In genomic region chr15:45993508-45993907, GRCh38 we compare ENCODE assay signal across 21 cellular contexts.
DNase-seq lines count a peak whose midpoint lies in the region; ATAC-seq and TF ChIP-seq lines count a peak whose summit lies in the region.
"Had no signal": no experiment of that assay in that cellular context is flagged by ENCODE, and none has a peak within 500 bp of the region (broad histone marks: within the 10 kb centered on the region; RNA-seq: fewer than 3 reads in every experiment).

No MANE protein-coding gene starts in this region.

- H3K79me1 ChIP-seq in H9 (ENCODE audit: insufficient read depth, low read depth, low read length, poor library complexity, severe bottlenecking): no peaks in the 10 kb centered on the region

- H4K5ac ChIP-seq in H9 (ENCODE audit: insufficient read length, low read depth, low read length): no peak overlapping the region

- no peaks in the 10 kb centered on the region for H3K4me1 Mint-ChIP-seq in H9
- no peaks in the 10 kb centered on the region for H3K4me1 Mint-ChIP-seq in activated T-cell treated with anti-CD3 and anti-CD28 coated beads, Interleukin-2, amount 50 U/mL, for 4 hours (ENCODE audit: low read depth)
- H3K4me1 Mint-ChIP-seq: CD4-positive, alpha-beta memory T cell had no signal

- TF ChIP-seq CTCF in heart right ventricle (IDR thresholded peaks at IDR 0.05) (no peak), H9 (conservative IDR thresholded peaks at IDR 0.05) (no peak)

- H3K14ac ChIP-seq in H9 (ENCODE audit: insufficient read depth, low read length): no peak overlapping the region

- H3K36me3 Mint-ChIP-seq in H9 (ENCODE audit: insufficient read depth in 1 of 3, low read depth in 3 of 3): peaks cover 0 to 4% (median 0%) of the 10 kb centered on the region in 3 experiments; a peak in 1 of 7 replicates
- no peaks in the 10 kb centered on the region for H3K36me3 Mint-ChIP-seq in activated T-cell treated with anti-CD3 and anti-CD28 coated beads, Interleukin-2, amount 50 U/mL, for 4 hours (ENCODE audit: insufficient read depth)
- H3K36me3 Mint-ChIP-seq: CD4-positive, alpha-beta memory T cell had no signal

- no peak overlapping the region for H3K4me3 Mint-ChIP-seq in H9
- no peak overlapping the region for H3K4me3 Mint-ChIP-seq in activated T-cell treated with anti-CD3 and anti-CD28 coated beads, Interleukin-2, amount 50 U/mL, for 4 hours
- H3K4me3 Mint-ChIP-seq: CD4-positive, alpha-beta memory T cell had no signal

- no peak overlapping the region for H2BK5ac ChIP-seq in H9 (ENCODE audit: insufficient read length, low read length)

- H3K27ac Mint-ChIP-seq in H9: no peak overlapping the region
- H3K27ac Mint-ChIP-seq: CD4-positive, alpha-beta memory T cell had no signal

- H3K27me3 Mint-ChIP-seq in H9 (ENCODE audit: low read depth): peaks cover 1% of the 10 kb centered on the region
- no peaks in the 10 kb centered on the region for H3K27me3 Mint-ChIP-seq in activated T-cell treated with anti-CD3 and anti-CD28 coated beads, Interleukin-2, amount 50 U/mL, for 4 hours (ENCODE audit: low read depth)
- H3K27me3 Mint-ChIP-seq: CD4-positive, alpha-beta memory T cell had no signal

- H3K18ac ChIP-seq in H9 (ENCODE audit: insufficient read length, low read depth, low read length): no peak overlapping the region

- peak overlapping the region in 1 of 10 donors; percentile 49 for H3K27ac ChIP-seq in heart right ventricle
- no peak overlapping the region for H3K27ac ChIP-seq in H9 (ENCODE audit: insufficient read length, low read depth, low read length)
- H3K27ac ChIP-seq: A549 had no signal

- no peak overlapping the region for H2BK120ac ChIP-seq in H9 (ENCODE audit: low read depth, low read length, poor library complexity, severe bottlenecking)

- no peak overlapping the region for H2BK12ac ChIP-seq in H9 (ENCODE audit: insufficient read length, low read depth, low read length)

- no peaks in the 10 kb centered on the region for H3K23me2 ChIP-seq in H9 (ENCODE audit: insufficient read length, low read depth, low read length, poor library complexity, severe bottlenecking)

- H3K23ac ChIP-seq in H9 (ENCODE audit: insufficient read length, low read depth, low read length): no peak overlapping the region

- H3K36me3 ChIP-seq in heart right ventricle: no peaks in the 10 kb centered on the region

- H2BK20ac ChIP-seq in H9 (ENCODE audit: low read depth, low read length, poor library complexity, severe bottlenecking): no peak overlapping the region

- intact Hi-C loops in heart right ventricle (cut with DNase I): loop anchor here in 1 of 10 donors (1.0 to 10.0 kb wide), 3 partner anchors 71 to 179 kb away; no protein-coding TSS in a partner anchor
- intact Hi-C loops in cardiac septum (cut with DNase I): no loop called here

- H3K27me3 ChIP-seq in heart right ventricle (no peaks in the 10 kb centered on the region), H9 (ENCODE audit: insufficient read depth, low read length) (no peaks in the 10 kb centered on the region)

- H4K91ac ChIP-seq in H9 (ENCODE audit: insufficient read length, low read depth, low read length): no peak overlapping the region

- H3K56ac ChIP-seq in H9 (ENCODE audit: insufficient read length, low read depth, low read length): no peak overlapping the region

- no peak overlapping the region for H2AFZ ChIP-seq in H9 (ENCODE audit: low read length)

- no peak overlapping the region for H3K4me2 ChIP-seq in H9 (ENCODE audit: insufficient read depth, insufficient read length, low read length)
- H3K4me2 ChIP-seq: A549 had no signal

- H2BK15ac ChIP-seq in H9 (ENCODE audit: low read depth, low read length): no peak overlapping the region

- no peaks in the 10 kb centered on the region for H3K79me2 ChIP-seq in H9 (ENCODE audit: insufficient read depth, low read length)

- no peak overlapping the region for H4K8ac ChIP-seq in H9 (replicated peaks; ENCODE audit: insufficient read length, low read depth, low read length)

- H4K20me1 ChIP-seq in H9 (ENCODE audit: control insufficient read depth, insufficient read depth, insufficient read length): no peaks in the 10 kb centered on the region

- H3K4me3 ChIP-seq in heart right ventricle: no peak overlapping the region
- H3K4me3 ChIP-seq: A549 had no signal

- ATAC-seq in heart right ventricle: peak in 6 of 8 donors; percentile 66 to 87 (median 77)
- ATAC-seq in activated T-cell treated with anti-CD3 and anti-CD28 coated beads, Interleukin-2, amount 50 U/mL, for 4 hours: no peak
- ATAC-seq: A549, HCT116 had no signal

- no peak overlapping the region for H3T11ph ChIP-seq in H9 (ENCODE audit: low read length)

- no peak for DNase-seq in heart right ventricle
- no peak for DNase-seq in cardiac septum (ENCODE audit: low spot score)
- DNase-seq in dermis blood vessel endothelial cell: peak; percentile 63
- peak; percentile 15 to 17 for DNase-seq in lung microvascular endothelial cell (ENCODE audit: low read depth in 2 of 2)
- DNase-seq in pulmonary artery endothelial cell (ENCODE audit: low read depth, low spot score): peak; percentile 39
- no peak for DNase-seq in H9
- DNase-seq in activated T-cell treated with anti-CD3 and anti-CD28 coated beads, Interleukin-2, amount 50 U/mL, for 4 hours: no peak
- DNase-seq: 8988T; ACHN; AML-193; C1 segment of cervical spinal cord; Calu3; CD4-positive, alpha-beta memory T cell; COR-L47; DMS53; DMS79 treated with DMSO at 0.1 percent for 48 hours; GF-D8; GOT3; H7 had no signal

- H3K4me1 ChIP-seq in heart right ventricle: peaks cover 0 to 24% (median 5%) of the 10 kb centered on the region in 9 donors
- no peaks in the 10 kb centered on the region for H3K4me1 ChIP-seq in H9 (ENCODE audit: insufficient read depth, low read length)
- H3K4me1 ChIP-seq: A549 had no signal

- H3K4ac ChIP-seq in H9 (ENCODE audit: low read depth, low read length): no peak overlapping the region

- H3K9ac ChIP-seq in H9 (ENCODE audit: extremely low read depth, insufficient read length, low read length): no peak overlapping the region

- H2AK5ac ChIP-seq in H9 (ENCODE audit: insufficient read length, low read length): no peak overlapping the region

- H3K9me3 Mint-ChIP-seq in H9: peaks cover 10 to 25% of the 10 kb centered on the region in 2 experiments
- peaks cover 12% of the 10 kb centered on the region for H3K9me3 Mint-ChIP-seq in activated T-cell treated with anti-CD3 and anti-CD28 coated beads, Interleukin-2, amount 50 U/mL, for 4 hours

- H3K9me3 ChIP-seq in heart right ventricle (peaks cover 0 to 22% (median 3%) of the 10 kb centered on the region in 11 donors), H9 (ENCODE audit: control insufficient read depth, low read depth, low read length) (no peaks in the 10 kb centered on the region)
- H3K9me3 ChIP-seq: A549 had no signal

Comparison
In these comparisons a context has a peak if more than half of its experiments do, and no peak if none do; other contexts are left out.
1. ATAC-seq: peak in heart right ventricle (6 of 8); none in activated T-cell treated with anti-CD3 and anti-CD28 coated beads, Interleukin-2, amount 50 U/mL, for 4 hours (0 of 2).
2. DNase-seq: peak in dermis blood vessel endothelial cell (single experiment), lung microvascular endothelial cell (2 of 2) and pulmonary artery endothelial cell (single experiment); none in heart right ventricle (0 of 2), cardiac septum (single experiment), H9 (single experiment) and activated T-cell treated with anti-CD3 and anti-CD28 coated beads, Interleukin-2, amount 50 U/mL, for 4 hours (single experiment).